Comparison of ENCODE assay signal across 2 cellular contexts in genomic region chr15:36400936-36401585, GRCh38.
TF ChIP-seq lines count a peak whose summit lies in the region.

No MANE protein-coding gene starts in this region.

TF ChIP-seq in A549, 52 proteins besides CTCF, POLR2A, EP300 and RAD21 (continued from another document):
- no peak for TF ChIP-seq BCL3 (IDR thresholded peaks at IDR 0.05)
- TF ChIP-seq JUNB (IDR thresholded peaks at IDR 0.05), result no peak
- no peak for TF ChIP-seq MAX (IDR thresholded peaks at IDR 0.05)
- TF ChIP-seq KDM1A (IDR thresholded peaks at IDR 0.05; ENCODE audit: low read depth), result no peak
- no peak for TF ChIP-seq CEBPB (IDR thresholded peaks at IDR 0.05)
- no peak for TF ChIP-seq FOXS1 (CRISPR knock-in tag; IDR thresholded peaks at IDR 0.05)
- no peak for TF ChIP-seq RARB (CRISPR knock-in tag; IDR thresholded peaks at IDR 0.05)
- no peak for TF ChIP-seq HOXB5 (CRISPR knock-in tag; IDR thresholded peaks at IDR 0.05)
- no peak for TF ChIP-seq ZSCAN20 (CRISPR knock-in tag; IDR thresholded peaks at IDR 0.05)
- no peak for TF ChIP-seq SMC3 (IDR thresholded peaks at IDR 0.05)
- no peak for TF ChIP-seq RNF2 (IDR thresholded peaks at IDR 0.05; ENCODE audit: borderline replicate concordance, low read depth)
- no peak for TF ChIP-seq HMGXB4 (CRISPR knock-in tag; IDR thresholded peaks at IDR 0.05; ENCODE audit: borderline replicate concordance)
- TF ChIP-seq JUN (IDR thresholded peaks at IDR 0.05), result no peak
- TF ChIP-seq MAZ (IDR thresholded peaks at IDR 0.05; ENCODE audit: borderline replicate concordance, low read depth, low read length), result no peak
- no peak for TF ChIP-seq SREBF2 (IDR thresholded peaks at IDR 0.05)
- TF ChIP-seq NFE2L2 (conservative IDR thresholded peaks at IDR 0.05; ENCODE audit: low read length), result no peak
- TF ChIP-seq ELK1 (IDR thresholded peaks at IDR 0.05; ENCODE audit: low read depth, low read length), result no peak
- no peak for TF ChIP-seq HOXB13 (CRISPR knock-in tag; IDR thresholded peaks at IDR 0.05; ENCODE audit: low read depth)
- TF ChIP-seq RFX5 (IDR thresholded peaks at IDR 0.05), result no peak

TF ChIP-seq in IMR-90, 13 proteins besides CTCF, POLR2A, EP300 and RAD21 (continued from another document):
- TF ChIP-seq MAZ (IDR thresholded peaks at IDR 0.05; ENCODE audit: borderline replicate concordance, low read depth, low read length), result no peak
- no peak for TF ChIP-seq CHD1 (IDR thresholded peaks at IDR 0.05; ENCODE audit: low read depth, low read length)
- no peak for TF ChIP-seq ELK1 (IDR thresholded peaks at IDR 0.05; ENCODE audit: borderline replicate concordance, low read depth, low read length)
- TF ChIP-seq FOS (IDR thresholded peaks at IDR 0.05; ENCODE audit: low read depth, low read length), result no peak
- TF ChIP-seq BHLHE40 (IDR thresholded peaks at IDR 0.05; ENCODE audit: low read depth, low read length), result no peak
- TF ChIP-seq RCOR1 (IDR thresholded peaks at IDR 0.05; ENCODE audit: insufficient replicate concordance, low read length), result no peak
